10 cellular contexts compared by ENCODE assay signal in the genomic region with DNA sequence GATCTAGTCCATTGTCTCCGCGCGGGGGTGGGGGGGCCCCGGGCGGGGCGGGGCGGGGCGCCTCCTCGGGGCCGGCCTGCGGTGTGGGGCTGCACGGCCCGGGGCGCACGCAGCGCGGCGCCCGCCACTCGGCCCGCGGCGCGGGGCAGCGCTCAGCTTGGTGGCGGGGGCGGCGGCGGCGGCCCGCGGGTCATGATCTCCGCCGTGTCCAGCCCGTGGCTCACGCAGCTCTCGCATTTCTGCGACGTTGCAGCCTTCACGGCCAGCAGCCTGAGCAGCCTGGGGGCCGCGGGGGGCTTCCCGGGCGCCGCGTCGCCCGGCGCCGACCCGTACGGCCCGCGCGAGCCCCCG. TPM values are rescaled to one million over a fixed set of nuclear protein-coding genes. Genes with fewer than 3 reads are reported as not detected.
DNase-seq lines count a peak whose midpoint lies in the region; ATAC-seq and TF ChIP-seq lines count a peak whose summit lies in the region.
"Had no signal": no experiment of that assay in that cellular context is flagged by ENCODE, and none has a peak within 500 bp of the region (broad histone marks: within the 10 kb centered on the region; RNA-seq: fewer than 3 reads in every experiment).

A gene (plus strand): TSS at position 127 of the 351 bp plus-strand sequence. CDS start 66 bp downstream, at position 193.

- intact Hi-C loops in CD4-positive, alpha-beta memory T cell (cut with micrococcal nuclease) = no loop called here

- no peak for ATAC-seq in HG03460 (IDR thresholded peaks at IDR 0.05; ENCODE audit: unreplicated experiment)

- POLR2A ChIA-PET in CD4-positive, alpha-beta memory T cell (lab: Charles Lee; ENCODE audit: partially characterized antibody) = no interaction called here

- H3K4me1 Mint-ChIP-seq in CD4-positive, alpha-beta memory T cell = peaks cover 23 to 47% (median 34%) of the 10 kb centered on the region in 4 donors
- peaks cover 15% of the 10 kb centered on the region for H3K4me1 Mint-ChIP-seq in progenitor cell of endocrine pancreas (ENCODE audit: low read depth)

- H3K4me1 ChIP-seq in CD4-positive, alpha-beta memory T cell (ENCODE audit: insufficient read depth, low read length) = peaks cover 32% of the 10 kb centered on the region

- peak within 1 kb of the TSS; percentile 81 to 93 (median 89) for H3K4me3 Mint-ChIP-seq in CD4-positive, alpha-beta memory T cell
- H3K4me3 Mint-ChIP-seq in progenitor cell of endocrine pancreas (ENCODE audit: low read depth) = peak within 1 kb of the TSS; percentile 70

- no peaks in the 10 kb centered on the region for H3K9me3 ChIP-seq in CD4-positive, alpha-beta memory T cell (ENCODE audit: control insufficient read depth in 1 of 2, low read length in 2 of 2)

- H3K27ac ChIP-seq in CD4-positive, alpha-beta memory T cell (ENCODE audit: low read depth, low read length) = no peak within 1 kb of the TSS

- no peak for DNase-seq in CD4-positive, alpha-beta memory T cell
- DNase-seq in LHCN-M2 (ENCODE audit: low read depth) (no peak), dermis microvascular lymphatic vessel endothelial cell (ENCODE audit: low read depth in 2 of 2) (peak in 1 of 2 donors; percentile 59), progenitor cell of endocrine pancreas (ENCODE audit: low spot score, unreplicated experiment) (no peak), DMS53 treated with DMSO at 0.1 percent for 48 hours (lab: John Stamatoyannopoulos, UW; ENCODE audit: unreplicated experiment) (no peak), NCI-H1092 treated with DMSO at 0.1 percent for 48 hours (lab: John Stamatoyannopoulos, UW) (no peak), HPDE6-E6E7 (ENCODE audit: extremely low spot score) (no peak)
- DNase-seq: NCI-H1048 had no signal

- no peaks in the 10 kb centered on the region for H3K36me3 ChIP-seq in CD4-positive, alpha-beta memory T cell (ENCODE audit: insufficient read depth, low read length)

- no peak within 1 kb of the TSS for H3K4me3 ChIP-seq in CD4-positive, alpha-beta memory T cell (ENCODE audit: low read length in 2 of 2)

- peak within 1 kb of the TSS in 3 of 7 donors; percentile 8 to 76 (median 62) for H3K27ac Mint-ChIP-seq in CD4-positive, alpha-beta memory T cell
- H3K27ac Mint-ChIP-seq in progenitor cell of endocrine pancreas = peak within 1 kb of the TSS; percentile 13

- H3K9me3 Mint-ChIP-seq in CD4-positive, alpha-beta memory T cell = peaks cover 0 to 4% (median 0%) of the 10 kb centered on the region in 8 donors
- no peaks in the 10 kb centered on the region for H3K9me3 Mint-ChIP-seq in progenitor cell of endocrine pancreas (ENCODE audit: low read depth)

- H3K36me3 Mint-ChIP-seq in CD4-positive, alpha-beta memory T cell = no peaks in the 10 kb centered on the region
- H3K36me3 Mint-ChIP-seq in progenitor cell of endocrine pancreas (ENCODE audit: insufficient read depth) = peaks cover 1% of the 10 kb centered on the region

- CTCF ChIA-PET in CD4-positive, alpha-beta memory T cell (lab: Charles Lee; ENCODE audit: partially characterized antibody) = no interaction called here

- TF ChIP-seq CTCF in progenitor cell of endocrine pancreas (IDR thresholded peaks at IDR 0.05; ENCODE audit: unreplicated experiment) = no peak

- H3K27me3 Mint-ChIP-seq in CD4-positive, alpha-beta memory T cell = peaks cover 39 to 42% of the 10 kb centered on the region in 2 donors
- peaks cover 69% of the 10 kb centered on the region for H3K27me3 Mint-ChIP-seq in progenitor cell of endocrine pancreas

- H3K27me3 ChIP-seq in CD4-positive, alpha-beta memory T cell (ENCODE audit: insufficient read depth, low read length) = peaks cover 33% of the 10 kb centered on the region

RNA-seq across cellular contexts. Expression of the gene that starts here (rescaled TPM):
- total RNA-seq in CD4-positive, alpha-beta memory T cell = not detected
- not detected for polyA plus RNA-seq in CD4-positive, alpha-beta memory T cell
- total RNA-seq in LHCN-M2 (2014; rRNA removed) (13.0 and 16.7 TPM in 2 replicates), dermis microvascular lymphatic vessel endothelial cell (30.4 and 62.8 TPM in 2 replicates), progenitor cell of endocrine pancreas (4.2 and 5.9 TPM in 2 replicates)
- polyA plus RNA-seq in LHCN-M2 (2012) = 19.6 TPM
- total RNA-seq: mononuclear cell had no signal
